Comparison of ENCODE assay signal across 14 cellular contexts in the genomic region with DNA sequence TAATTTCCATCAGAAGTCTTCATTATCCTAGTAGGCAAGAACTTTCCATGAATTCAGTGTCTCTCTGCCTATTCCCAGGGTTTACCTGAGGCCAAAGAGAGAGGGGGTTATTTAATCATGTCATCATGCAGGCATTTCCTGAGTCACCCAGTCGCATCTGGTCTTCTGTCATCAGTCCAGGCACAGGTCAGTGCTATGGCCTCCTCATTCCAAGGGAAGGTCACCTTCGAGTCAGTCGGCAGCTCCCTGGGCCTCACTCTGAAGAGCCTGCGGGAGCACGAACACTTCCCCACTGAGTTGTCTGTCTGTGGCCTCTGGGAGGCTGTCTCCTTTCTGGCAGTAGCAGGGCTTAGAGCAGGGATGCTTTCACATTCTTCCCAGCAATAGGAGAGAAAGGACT. TPM values are rescaled to one million over a fixed set of nuclear protein-coding genes. Genes with fewer than 3 reads are reported as not detected.
DNase-seq lines count a peak whose midpoint lies in the region; ATAC-seq and TF ChIP-seq lines count a peak whose summit lies in the region.
"Had no signal": no experiment of that assay in that cellular context is flagged by ENCODE, and none has a peak within 500 bp of the region (broad histone marks: within the 10 kb centered on the region; RNA-seq: fewer than 3 reads in every experiment).

No MANE protein-coding gene starts in this region.

- H3K27me3 ChIP-seq in HUES64 (ENCODE audit: insufficient read depth, low read length): no peaks in the 10 kb centered on the region
- H3K27me3 ChIP-seq: BLaER1, gastrocnemius medialis, spleen had no signal

- peak overlapping the region; percentile 85 for H3K27ac ChIP-seq in HUES64 (ENCODE audit: low read depth, low read length)
- H3K27ac ChIP-seq: BLaER1, gastrocnemius medialis, KMS-11, spleen had no signal

- peak overlapping the region; percentile 52 for H3K9ac ChIP-seq in HUES64 (ENCODE audit: low read depth, low read length)
- H3K9ac ChIP-seq: BLaER1, KMS-11 had no signal

- TF ChIP-seq CTCF in cardiac fibroblast (IDR thresholded peaks at IDR 0.05; ENCODE audit: low read depth, low read length): no peak

- no peaks in the 10 kb centered on the region for H3K9me3 ChIP-seq in HUES64 (ENCODE audit: insufficient read depth, low read depth, low read length)
- H3K9me3 ChIP-seq: BLaER1, gastrocnemius medialis, spleen had no signal

- H3K4me1 ChIP-seq in HUES64 (ENCODE audit: insufficient read depth, low read length): peaks cover 29% of the 10 kb centered on the region
- H3K4me1 ChIP-seq: BLaER1 had no signal

- DNase-seq in AG08396 (ENCODE audit: low spot score) (peak; percentile 65), cardiac fibroblast (ENCODE audit: low read depth in 2 of 2) (peak; percentile 46 to 77), left kidney (ENCODE audit: low read depth, low spot score) (peak; percentile 45), NOMO-1 treated with DMSO at 0.1 percent for 48 hours (lab: John Stamatoyannopoulos, UW; ENCODE audit: unreplicated experiment) (no peak)
- DNase-seq in activated CD4-positive, alpha-beta T cell treated with anti-CD3 and anti-CD28 coated beads, Interleukin-2, amount 50 U/mL, for 1 hour: no peak
- no peak for DNase-seq in central memory CD4-positive, alpha-beta T cell
- DNase-seq: spleen, T-cell had no signal

- no peak for ATAC-seq in HG03439 (IDR thresholded peaks at IDR 0.05; ENCODE audit: unreplicated experiment)
- ATAC-seq: T-cell had no signal

- 61% methylated on average over 5 of the region's 5 CpGs for WGBS in HUES64

- no peaks in the 10 kb centered on the region for H3K36me3 ChIP-seq in HUES64 (ENCODE audit: insufficient read depth, low read length)
- H3K36me3 ChIP-seq: BLaER1, gastrocnemius medialis, spleen had no signal

- no peak overlapping the region for H3K4me3 ChIP-seq in HUES64 (ENCODE audit: low read length)
- H3K4me3 ChIP-seq in cardiac fibroblast (replicated peaks in 1 of 2; ENCODE audit: low read depth in 2 of 2, low read length in 2 of 2): no peak overlapping the region
- H3K4me3 ChIP-seq: BLaER1, gastrocnemius medialis, spleen had no signal

RNA-seq across cellular contexts. Expression of gene LRTM1, which starts 26.2 kb away (rescaled TPM):
- not detected for polyA plus RNA-seq in HUES64 (2013, experiment 1 of 2)
- polyA plus RNA-seq in HUES64 (2013, experiment 2 of 2): not detected
- polyA plus RNA-seq: adipose tissue had no signal

Comparison
In these comparisons a context has a peak if more than half of its experiments do, and no peak if none do; other contexts are left out.
1. DNase-seq: peak in AG08396 (single experiment), cardiac fibroblast (2 of 2) and left kidney (single experiment); none in activated CD4-positive, alpha-beta T cell treated with anti-CD3 and anti-CD28 coated beads, Interleukin-2, amount 50 U/mL, for 1 hour (single experiment), NOMO-1 treated with DMSO at 0.1 percent for 48 hours (single experiment) and central memory CD4-positive, alpha-beta T cell (single experiment).